1 cellular context compared by ENCODE assay signal in the genomic region with DNA sequence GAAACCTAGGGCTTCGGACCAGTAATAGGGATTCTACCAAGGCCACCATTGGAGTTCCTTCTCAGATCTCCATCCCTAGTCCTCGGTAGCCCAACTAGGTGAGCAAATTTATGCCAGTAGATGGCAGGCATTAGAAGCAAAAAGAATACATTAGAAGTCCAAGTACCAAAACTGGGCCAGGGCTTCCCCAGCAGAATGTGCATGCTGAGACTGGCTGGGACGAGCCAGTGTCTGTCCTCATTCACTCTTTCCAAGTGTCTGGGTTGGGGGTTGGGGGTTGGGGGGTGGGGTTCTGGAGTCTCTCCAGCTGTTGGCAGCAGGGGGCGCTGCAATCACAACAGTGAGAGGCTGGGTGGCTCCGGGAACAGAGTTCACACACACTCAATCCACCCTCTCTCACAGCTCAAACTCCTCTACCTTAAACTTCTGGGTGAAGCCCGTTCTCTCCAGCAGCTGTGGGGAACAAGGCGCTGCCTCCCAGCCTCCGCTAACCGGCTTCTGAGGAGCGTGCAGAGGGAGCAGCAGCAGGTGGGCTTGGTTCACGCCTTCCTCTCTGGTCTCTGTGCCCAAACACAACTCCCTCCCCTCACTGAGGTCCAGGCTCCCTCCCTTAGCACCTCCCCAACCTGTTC.
TF ChIP-seq lines count a peak whose summit lies in the region.

No MANE protein-coding gene starts in this region.

TF ChIP-seq in IMR-90, 13 proteins besides CTCF, POLR2A, EP300 and RAD21:
- TF ChIP-seq MAZ (IDR thresholded peaks at IDR 0.05; ENCODE audit: borderline replicate concordance, low read depth, low read length) (peak; percentile 12; the same call in 1 of the 2 replicates), NFE2L2 (IDR thresholded peaks at IDR 0.05; ENCODE audit: low read depth, low read length) (no peak), MAFK (IDR thresholded peaks at IDR 0.05; ENCODE audit: low read depth, low read length) (no peak), SMC3 (IDR thresholded peaks at IDR 0.05; ENCODE audit: low read depth, low read length) (peak; percentile 61)
